Comparison of ENCODE assay signal across 1 cellular context in genomic region chrX:42128020-42128419, GRCh38.
TF ChIP-seq lines count a peak whose summit lies in the region.

No MANE protein-coding gene starts in this region.

TF ChIP-seq in SK-N-SH treated with all-trans-retinoic acid at 6 μM for 48 hours, 23 proteins besides CTCF, POLR2A, EP300 and RAD21 (continued from another document):
- no peak for TF ChIP-seq SNAI2 (CRISPR knock-in tag; IDR thresholded peaks at IDR 0.05)
- TF ChIP-seq TOX (CRISPR knock-in tag; IDR thresholded peaks at IDR 0.05; ENCODE audit: borderline replicate concordance): no peak
- no peak for TF ChIP-seq PPARA (CRISPR knock-in tag; IDR thresholded peaks at IDR 0.05; ENCODE audit: borderline replicate concordance)
- no peak for TF ChIP-seq ZNF8 (CRISPR knock-in tag; IDR thresholded peaks at IDR 0.05)
